ENCODE assay signal across 15 cellular contexts in the genomic region with DNA sequence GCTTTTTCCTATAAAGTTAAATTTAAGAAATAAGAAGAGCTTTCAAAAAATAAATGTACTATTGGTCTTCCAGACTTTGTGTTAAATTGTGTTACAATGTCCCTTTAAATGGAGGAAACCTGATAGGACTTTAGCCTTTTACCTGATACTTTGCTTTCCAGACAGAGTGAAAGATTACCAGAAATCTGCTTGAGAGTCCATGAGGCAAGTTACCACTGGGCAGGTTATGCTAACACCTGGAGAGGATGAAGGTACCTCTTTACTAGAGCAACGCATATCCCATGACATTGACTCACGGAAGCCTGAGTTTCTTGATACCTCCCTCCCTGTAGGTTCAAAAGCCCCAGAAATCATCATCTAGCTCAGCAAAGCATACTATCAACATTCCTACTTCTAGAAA.
DNase-seq lines count a peak whose midpoint lies in the region; ATAC-seq and TF ChIP-seq lines count a peak whose summit lies in the region.
"Had no signal": no experiment of that assay in that cellular context is flagged by ENCODE, and none has a peak within 500 bp of the region (broad histone marks: within the 10 kb centered on the region; RNA-seq: fewer than 3 reads in every experiment).

No MANE protein-coding gene starts in this region.

- H3K27me3 Mint-ChIP-seq in brain (no peaks in the 10 kb centered on the region), nephron (ENCODE audit: low read depth) (no peaks in the 10 kb centered on the region)
- H3K27me3 Mint-ChIP-seq: CD4-positive, alpha-beta T cell had no signal

- peak; percentile 84 for ATAC-seq in left lobe of liver
- ATAC-seq: A549 had no signal

- peak overlapping the region in 3 of 5 experiments; percentile 11 to 73 (median 52) for H3K27ac Mint-ChIP-seq in brain
- H3K27ac Mint-ChIP-seq in nephron, result peak overlapping the region in 2 of 3 experiments; percentile 12 to 69
- H3K27ac Mint-ChIP-seq: CD4-positive, alpha-beta T cell had no signal

- H3K27me3 ChIP-seq in dorsolateral prefrontal cortex (no peaks in the 10 kb centered on the region), suprapubic skin (no peaks in the 10 kb centered on the region)

- no peaks in the 10 kb centered on the region for H3K9me3 ChIP-seq in suprapubic skin
- H3K9me3 ChIP-seq: A549 had no signal

- TF ChIP-seq CTCF in brain (conservative IDR thresholded peaks at IDR 0.05) (no peak), nephron (IDR thresholded peaks at IDR 0.05; ENCODE audit: unreplicated experiment in 3 of 3) (no peak), dorsolateral prefrontal cortex (IDR thresholded peaks at IDR 0.05 in 54 of 56, conservative IDR thresholded peaks at IDR 0.05 in 2 of 56; ENCODE audit: low read depth in 1 of 56, partially characterized antibody in 56 of 56) (no peak), suprapubic skin (IDR thresholded peaks at IDR 0.05) (no peak), GM20000 (IDR thresholded peaks at IDR 0.05; ENCODE audit: extremely low read depth, missing control alignments) (no peak)

- H3K9me3 Mint-ChIP-seq in brain, result no peaks in the 10 kb centered on the region
- no peaks in the 10 kb centered on the region for H3K9me3 Mint-ChIP-seq in nephron
- H3K9me3 Mint-ChIP-seq: CD4-positive, alpha-beta T cell had no signal

- intact Hi-C loops in dorsolateral prefrontal cortex (cut with DNase I), result no loop called here

- H3K4me3 ChIP-seq in dorsolateral prefrontal cortex (no peak overlapping the region), suprapubic skin (no peak overlapping the region)
- H3K4me3 ChIP-seq: A549, GM23248 had no signal

- H3K27ac ChIP-seq in dorsolateral prefrontal cortex, result no peak overlapping the region
- H3K27ac ChIP-seq in suprapubic skin, result no peak overlapping the region
- H3K27ac ChIP-seq: A549, C4-2B, GM23248 had no signal

- H3K4me1 ChIP-seq in suprapubic skin, result no peaks in the 10 kb centered on the region
- H3K4me1 ChIP-seq: A549 had no signal

- TF ChIP-seq EP300 in suprapubic skin (IDR thresholded peaks at IDR 0.05), result no peak

- H3K4me3 Mint-ChIP-seq in brain (no peak overlapping the region), nephron (no peak overlapping the region)
- H3K4me3 Mint-ChIP-seq: CD4-positive, alpha-beta T cell had no signal

- 82% methylated on average over 2 of the region's 2 CpGs for WGBS in suprapubic skin

- H3K4me1 Mint-ChIP-seq in brain, result peaks cover 26% of the 10 kb centered on the region
- no peaks in the 10 kb centered on the region for H3K4me1 Mint-ChIP-seq in nephron

- peaks cover 48% of the 10 kb centered on the region for H3K36me3 ChIP-seq in suprapubic skin

- H3K36me3 Mint-ChIP-seq in brain (peaks cover 64% of the 10 kb centered on the region), nephron (ENCODE audit: low read depth) (peaks cover 48% of the 10 kb centered on the region)

- no peak for DNase-seq in left lobe of liver (ENCODE audit: low spot score)
- DNase-seq in dorsolateral prefrontal cortex, result no peak
- DNase-seq in NCI-H1694 treated with DMSO at 0.1 percent for 48 hours (lab: John Stamatoyannopoulos, UW), result no peak
- DNase-seq in suprapubic skin (ENCODE audit: low spot score in 2 of 2), result no peak
- no peak for DNase-seq in GM20000 (ENCODE audit: low spot score)
- DNase-seq: AML-193; CD4-positive, alpha-beta T cell; DMS153; DMS79; GM23248; HCEC 1CT had no signal

- TF ChIP-seq POLR2A in suprapubic skin (IDR thresholded peaks at IDR 0.05), result no peak
